ENCODE assay signal across 23 cellular contexts in genomic region chr1:174764186-174764585, GRCh38.
"Had no signal": no experiment of that assay in that cellular context is flagged by ENCODE, and none has a peak within 500 bp of the region (broad histone marks: within the 10 kb centered on the region; RNA-seq: fewer than 3 reads in every experiment).

No MANE protein-coding gene starts in this region.

- H3K36me3 Mint-ChIP-seq: mesothelial cell of epicardium had no signal

- H2AFZ ChIP-seq: hepatocyte had no signal

- H3K4me1 Mint-ChIP-seq: immature natural killer cell had no signal

- H3K27me3 ChIP-seq: dorsolateral prefrontal cortex, esophagus muscularis mucosa, foreskin keratinocyte, gastroesophageal sphincter, heart left ventricle, hepatocyte, left lung had no signal

- H3K79me2 ChIP-seq: hepatocyte had no signal

- H3K27ac ChIP-seq: coronary artery, dorsolateral prefrontal cortex, esophagus muscularis mucosa, foreskin keratinocyte, gastroesophageal sphincter, heart left ventricle, hepatocyte, left lung, lower lobe of right lung had no signal

- H3K27me3 Mint-ChIP-seq: naive B cell had no signal

- DNase-seq: dermis blood vessel endothelial cell; dorsolateral prefrontal cortex; effector CD4-positive, alpha-beta T cell; effector memory CD4-positive, alpha-beta T cell; foreskin keratinocyte; heart left ventricle; hypothalamus; immature natural killer cell; islet precursor cell; kidney; kidney glomerular epithelial cell; left colon; left lung; left ventricle myocardium superior; lower lobe of right lung; mesenchymal stem cell; mucosa of descending colon; naive B cell had no signal

- H3K4me3 ChIP-seq: coronary artery, dorsolateral prefrontal cortex, esophagus muscularis mucosa, gastroesophageal sphincter, heart left ventricle, hepatocyte, left lung, lower lobe of right lung, mucosa of descending colon had no signal

- H3K27ac Mint-ChIP-seq: mesothelial cell of epicardium had no signal

- H3K36me3 ChIP-seq: esophagus muscularis mucosa, gastroesophageal sphincter, heart left ventricle, left lung, lower lobe of right lung had no signal

- H3K4me1 ChIP-seq: esophagus muscularis mucosa, foreskin keratinocyte, gastroesophageal sphincter, heart left ventricle, left lung, lower lobe of right lung had no signal

- H3K9me3 ChIP-seq: esophagus muscularis mucosa, gastroesophageal sphincter, heart left ventricle, left lung, lower lobe of right lung, mucosa of descending colon had no signal

- H3K4me2 ChIP-seq: hepatocyte had no signal

- H3K9me3 Mint-ChIP-seq: immature natural killer cell had no signal

- ATAC-seq: foreskin keratinocyte, gastroesophageal sphincter, heart left ventricle, left colon, left lung, left ventricle myocardium superior, lower lobe of right lung, mucosa of descending colon had no signal

- H3K4me3 Mint-ChIP-seq: immature natural killer cell, mesothelial cell of epicardium, naive B cell had no signal
